ENCODE assay signal across 15 cellular contexts in genomic region chr10:89347706-89348457, GRCh38. TPM values are rescaled to one million over a fixed set of nuclear protein-coding genes. Genes with fewer than 3 reads are reported as not detected.
DNase-seq lines count a peak whose midpoint lies in the region; ATAC-seq and TF ChIP-seq lines count a peak whose summit lies in the region.
"Had no signal": no experiment of that assay in that cellular context is flagged by ENCODE, and none has a peak within 500 bp of the region (broad histone marks: within the 10 kb centered on the region; RNA-seq: fewer than 3 reads in every experiment).

No MANE protein-coding gene starts in this region.

- H3K27me3 ChIP-seq in HUES64 (ENCODE audit: insufficient read depth, low read length) (no peaks in the 10 kb centered on the region), lower lobe of right lung (ENCODE audit: low read depth) (no peaks in the 10 kb centered on the region), stomach (no peaks in the 10 kb centered on the region), MM.1S (replicated peaks; ENCODE audit: insufficient read depth, low read length) (no peaks in the 10 kb centered on the region)
- H3K27me3 ChIP-seq: colonic mucosa, pancreas had no signal

- no peak for TF ChIP-seq EP300 in stomach (IDR thresholded peaks at IDR 0.05)

- DNase-seq in lower lobe of right lung = no peak
- no peak for DNase-seq in stomach
- no peak for DNase-seq in MM.1S
- no peak for DNase-seq in HuH-7 (ENCODE audit: low spot score)
- no peak for DNase-seq in GDM1 (lab: John Stamatoyannopoulos, UW)
- DNase-seq: activated CD4-positive, alpha-beta memory T cell treated with anti-CD3 and anti-CD28 coated beads, Interleukin-2, amount 10 ng/mL, durations not matched to agents 7 days and 5 days; CD8-positive, alpha-beta T cell; colonic mucosa; KG1; left colon; pancreas; stimulated activated CD4-positive, alpha-beta T cell treated with anti-CD3 and anti-CD28 coated beads, Interleukin-4, amount 100 ng/mL, for 24 hours had no signal

- H3K9me3 ChIP-seq in HUES64 (ENCODE audit: insufficient read depth, low read depth, low read length) = no peaks in the 10 kb centered on the region
- H3K9me3 ChIP-seq in lower lobe of right lung = no peaks in the 10 kb centered on the region
- H3K9me3 ChIP-seq in stomach = no peaks in the 10 kb centered on the region
- no peaks in the 10 kb centered on the region for H3K9me3 ChIP-seq in MM.1S (replicated peaks; ENCODE audit: insufficient read depth, low read length)
- H3K9me3 ChIP-seq: colonic mucosa, pancreas had no signal

- ATAC-seq in lower lobe of right lung (no peak), GM21367 (IDR thresholded peaks at IDR 0.05; ENCODE audit: unreplicated experiment) (no peak)
- ATAC-seq: CD8-positive, alpha-beta T cell; left colon; pancreas had no signal

- no peak overlapping the region for H3K4me3 ChIP-seq in HUES64 (ENCODE audit: low read length)
- no peak overlapping the region for H3K4me3 ChIP-seq in lower lobe of right lung
- no peak overlapping the region for H3K4me3 ChIP-seq in stomach
- no peak overlapping the region for H3K4me3 ChIP-seq in MM.1S (ENCODE audit: low read length)
- H3K4me3 ChIP-seq: colonic mucosa, pancreas had no signal

- no peaks in the 10 kb centered on the region for H4K20me1 ChIP-seq in MM.1S (ENCODE audit: insufficient read depth, low read length)

- H3K4me2 ChIP-seq in MM.1S (ENCODE audit: low read depth, low read length) = no peak overlapping the region

- peaks cover 22% of the 10 kb centered on the region for H3F3A ChIP-seq in MM.1S (ENCODE audit: insufficient read depth, low read length)

- H3K36me3 ChIP-seq in HUES64 (ENCODE audit: insufficient read depth, low read length) (no peaks in the 10 kb centered on the region), lower lobe of right lung (no peaks in the 10 kb centered on the region), stomach (no peaks in the 10 kb centered on the region), MM.1S (replicated peaks; ENCODE audit: insufficient read depth, low read length) (no peaks in the 10 kb centered on the region)
- H3K36me3 ChIP-seq: colonic mucosa, pancreas had no signal

- intact Hi-C loops in lower lobe of right lung (cut with DNase I) (no loop called here), stomach (cut with DNase I; ENCODE audit: low total_unique reads) (no loop called here)

- H2AFZ ChIP-seq in MM.1S (ENCODE audit: low read length) = no peak overlapping the region

- H3K27ac ChIP-seq in HUES64 (ENCODE audit: low read depth, low read length) (peak overlapping the region; percentile 83; the same call in 1 of the 2 replicates), cingulate gyrus (ENCODE audit: low read depth, low read length) (peak overlapping the region; percentile 20), lower lobe of right lung (peak overlapping the region; percentile 9), stomach (peak overlapping the region in 4 of 5 donors; percentile 4 to 60 (median 32)), MM.1S (ENCODE audit: low read length) (no peak overlapping the region)
- H3K27ac ChIP-seq: colonic mucosa had no signal

- H3K9me2 ChIP-seq in MM.1S (replicated peaks; ENCODE audit: insufficient read depth, low read length) = no peaks in the 10 kb centered on the region

- WGBS in HUES64 = 91% methylated on average over 7 of the region's 7 CpGs
- 74 to 90% (median 83%) methylated on average over 7 of the region's 7 CpGs for WGBS in stomach, 5 donors

- H3K4me1 ChIP-seq in HUES64 (ENCODE audit: insufficient read depth, low read length) (peaks cover 63% of the 10 kb centered on the region), lower lobe of right lung (peaks cover 71% of the 10 kb centered on the region), stomach (peaks cover 9 to 39% (median 27%) of the 10 kb centered on the region in 4 donors), MM.1S (ENCODE audit: low read length) (peaks cover 21% of the 10 kb centered on the region)

- no peaks in the 10 kb centered on the region for H3K79me2 ChIP-seq in MM.1S (ENCODE audit: low read length)

- no peak for TF ChIP-seq CTCF in lower lobe of right lung (IDR thresholded peaks at IDR 0.05)
- no peak for TF ChIP-seq CTCF in stomach (IDR thresholded peaks at IDR 0.05)
- no peak for TF ChIP-seq CTCF in MM.1S (IDR thresholded peaks at IDR 0.05; ENCODE audit: low read length)

- H3K9ac ChIP-seq in HUES64 (ENCODE audit: low read depth, low read length) = no peak overlapping the region
- H3K9ac ChIP-seq in MM.1S (ENCODE audit: low read length) = no peak overlapping the region

- TF ChIP-seq POLR2A in stomach (IDR thresholded peaks at IDR 0.05) = no peak

RNA-seq across cellular contexts. Expression of gene IFIT3, which starts 20.1 kb away (rescaled TPM):
- polyA plus RNA-seq in HUES64 (2013, experiment 1 of 2) = 1.00 TPM
- 0.95 TPM for polyA plus RNA-seq in HUES64 (2013, experiment 2 of 2)
- total RNA-seq in lower lobe of right lung = 117 TPM
- 10 to 100 TPM in 1 of 5 donors, 1 to 10 TPM in 4; 1.3 to 11.4 (median 2.6) TPM for total RNA-seq in stomach
- 10 to 100 TPM in 1 of 3 donors, 1 to 10 TPM in 2; 6.3 to 11.3 (median 7.9) TPM for polyA plus RNA-seq in stomach

RNA-seq across cellular contexts. Expression of gene IFIT1B, which starts 30.0 kb away (rescaled TPM):
- not detected for polyA plus RNA-seq in HUES64 (2013, experiment 1 of 2)
- not detected for polyA plus RNA-seq in HUES64 (2013, experiment 2 of 2)
- total RNA-seq in lower lobe of right lung = not detected
- total RNA-seq in stomach = under 1 TPM in 1 of 5 donors, not detected in 4; 0.92 TPM
- not detected for polyA plus RNA-seq in stomach
- total RNA-seq: CD8-positive, alpha-beta T cell; colonic mucosa; left colon; pancreas had no signal

RNA-seq across cellular contexts. Expression of gene IFIT1, which starts 44.5 kb away (rescaled TPM):
- 4.0 TPM for polyA plus RNA-seq in HUES64 (2013, experiment 1 of 2)
- polyA plus RNA-seq in HUES64 (2013, experiment 2 of 2) = 6.5 TPM
- total RNA-seq in lower lobe of right lung = 71.8 TPM
- 10 to 100 TPM in 1 of 5 donors, 1 to 10 TPM in 3, under 1 TPM in 1; 0.29 to 12.1 (median 2.3) TPM for total RNA-seq in stomach
- polyA plus RNA-seq in stomach = 1 to 10 TPM; 3.5 to 6.4 (median 5.0) TPM

RNA-seq across cellular contexts. Expression of gene IFIT2, which starts 46.0 kb away (rescaled TPM):
- 0.60 TPM for polyA plus RNA-seq in HUES64 (2013, experiment 1 of 2)
- polyA plus RNA-seq in HUES64 (2013, experiment 2 of 2) = 0.63 TPM
- total RNA-seq in lower lobe of right lung (64.8 TPM), stomach (1 to 10 TPM in 2 of 5 donors, under 1 TPM in 2, not detected in 1; 0.45 to 5.0 (median 0.94) TPM)
- polyA plus RNA-seq in stomach = 1 to 10 TPM; 1.6 to 3.1 (median 2.3) TPM
